In the genomic region with DNA sequence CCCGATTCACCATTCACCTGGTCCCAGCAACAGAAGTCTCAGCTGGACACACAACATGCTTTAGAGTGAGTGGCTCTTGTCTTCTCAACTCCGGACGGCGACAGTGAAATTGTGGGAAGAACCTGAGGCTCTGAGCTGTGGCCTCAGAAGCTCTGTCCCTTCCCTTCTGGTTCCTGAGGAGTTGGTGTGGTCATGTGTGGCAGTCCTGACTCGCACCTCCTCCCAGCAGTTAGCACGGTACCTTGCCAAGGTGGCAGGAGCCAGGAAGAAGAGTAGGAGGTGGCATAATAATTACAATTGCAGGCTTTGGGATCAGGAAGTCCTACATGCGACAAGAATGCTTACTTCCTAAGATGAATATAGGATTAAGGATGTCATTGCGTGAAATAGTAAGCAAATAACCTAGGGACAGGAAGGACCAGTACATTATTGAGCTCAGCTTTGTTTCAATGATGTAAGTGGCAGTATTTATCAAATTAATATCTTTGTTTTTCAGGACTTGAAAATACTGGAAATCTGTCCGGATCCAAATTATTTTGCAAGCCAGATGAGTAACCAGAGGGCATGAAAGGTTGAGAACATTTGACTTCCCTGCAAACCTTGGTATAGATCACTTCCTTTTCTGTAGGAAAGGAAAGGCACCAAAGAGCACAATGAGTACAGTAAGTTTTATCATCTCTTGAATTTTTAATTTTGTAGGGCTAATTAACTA, we compare ENCODE assay signal across 13 cellular contexts. TPM values are rescaled to one million over a fixed set of nuclear protein-coding genes. Genes with fewer than 3 reads are reported as not detected.
DNase-seq lines count a peak whose midpoint lies in the region; ATAC-seq, FAIRE-seq and TF ChIP-seq lines count a peak whose summit lies in the region.
"Had no signal": no experiment of that assay in that cellular context is flagged by ENCODE, and none has a peak within 500 bp of the region (broad histone marks: within the 10 kb centered on the region; RNA-seq: fewer than 3 reads in every experiment).

No MANE protein-coding gene starts in this region.

- CTCF ChIA-PET in A549 (lab: Yijun Ruan, JAX), result no interaction called here

- no peak overlapping the region for H2BK12ac ChIP-seq in H9 (ENCODE audit: insufficient read length, low read depth, low read length)

- H3K4me2 ChIP-seq in A549 (peak overlapping the region; percentile 4; the same call in 1 of the 3 replicates), H9 (ENCODE audit: insufficient read depth, insufficient read length, low read length) (no peak overlapping the region), keratinocyte (ENCODE audit: control insufficient read depth, extremely low read depth, insufficient read depth, low read depth, low read length) (peak overlapping the region; percentile 15)

- TF ChIP-seq POLR2A in A549 (IDR thresholded peaks at IDR 0.05; ENCODE audit: low read length), result no peak

- H3K4me1 ChIP-seq in A549 (peaks cover 13% of the 10 kb centered on the region; the same call in 2 of the 3 replicates), H9 (ENCODE audit: insufficient read depth, low read length) (no peaks in the 10 kb centered on the region; the same call in 1 of the 2 replicates), keratinocyte (ENCODE audit: control insufficient read depth, extremely low read depth, insufficient read depth, low read length) (peaks cover 12% of the 10 kb centered on the region)

- H3K79me2 ChIP-seq in H9 (ENCODE audit: insufficient read depth, low read length) (peaks cover 51% of the 10 kb centered on the region; the same call in 1 of the 2 replicates), keratinocyte (ENCODE audit: control insufficient read depth, insufficient read depth, low read length) (peaks cover 86% of the 10 kb centered on the region)

- no peak for FAIRE-seq in A549 (lab: Jason Lieb, UNC)
- no peak for FAIRE-seq in keratinocyte (lab: Jason Lieb, UNC)

- H3K9me1 ChIP-seq in keratinocyte (ENCODE audit: control insufficient read depth, extremely low read depth, insufficient read depth, low read length), result peaks cover 3% of the 10 kb centered on the region

- ATAC-seq in A549 (no peak), GM21619 (IDR thresholded peaks at IDR 0.05; ENCODE audit: unreplicated experiment) (no peak), GM18517 (IDR thresholded peaks at IDR 0.05; ENCODE audit: unreplicated experiment) (no peak)

- H2BK5ac ChIP-seq in H9 (ENCODE audit: insufficient read length, low read length), result no peak overlapping the region

- dilution Hi-C loops in keratinocyte (cut with MboI; ENCODE audit: extremely low pct_ligation_motif_present, low sequenced_read_pairs), result no loop called here

- DNase-seq in A549 (ENCODE audit: low read depth in 1 of 2, low spot score in 1 of 2) (no peak), H9 (no peak), keratinocyte (ENCODE audit: low read depth, low spot score) (no peak), 8988T (no peak), DMS114 treated with DMSO at 0.1 percent for 48 hours (lab: John Stamatoyannopoulos, UW; ENCODE audit: unreplicated experiment) (no peak)
- DNase-seq: activated CD8-positive, alpha-beta memory T cell treated with anti-CD3 and anti-CD28 coated beads, Interleukin-2, amount 50 U/mL, for 48 hours; central memory CD4-positive, alpha-beta T cell; Karpas-422; Peyer's patch had no signal

- H3K4me3 ChIP-seq in A549, result no peak overlapping the region
- no peak overlapping the region for H3K4me3 ChIP-seq in keratinocyte (ENCODE audit: control insufficient read depth in 2 of 3, extremely low read depth in 1 of 3, insufficient read depth in 2 of 3, low read depth in 1 of 3, low read length in 3 of 3)
- H3K4me3 ChIP-seq: Peyer's patch, tibial nerve had no signal

- whole genome bisulfite sequencing in A549 (ENCODE audit: missing lambda C conversion rate), result 90% methylated on average over 8 of the region's 9 CpGs
- WGBS in H9 (ENCODE audit: extremely low coverage, insufficient read length, low lambda C conversion rate), result no CpG with 5 or more reads among the region's 9 CpGs

- H4K8ac ChIP-seq in H9 (replicated peaks; ENCODE audit: insufficient read length, low read depth, low read length), result no peak overlapping the region

- H3K9ac ChIP-seq in H9 (ENCODE audit: extremely low read depth, insufficient read length, low read length) (no peak overlapping the region), keratinocyte (ENCODE audit: control insufficient read depth, extremely low read depth, insufficient read depth, low read length) (peak overlapping the region; percentile 20)

- H3K23ac ChIP-seq in H9 (ENCODE audit: insufficient read length, low read depth, low read length), result no peak overlapping the region

- H3K27me3 Mint-ChIP-seq in H9 (ENCODE audit: low read depth) (no peaks in the 10 kb centered on the region), brain (no peaks in the 10 kb centered on the region)

- no peak overlapping the region for H2BK20ac ChIP-seq in H9 (ENCODE audit: low read depth, low read length, poor library complexity, severe bottlenecking)

- H3K9me3 ChIP-seq in A549 (no peaks in the 10 kb centered on the region), H9 (ENCODE audit: control insufficient read depth, low read depth, low read length) (no peaks in the 10 kb centered on the region), keratinocyte (ENCODE audit: control insufficient read depth, low read depth, low read length) (no peaks in the 10 kb centered on the region)
- H3K9me3 ChIP-seq: Peyer's patch, tibial nerve had no signal

- H2BK120ac ChIP-seq in H9 (ENCODE audit: low read depth, low read length, poor library complexity, severe bottlenecking), result no peak overlapping the region

- H3K18ac ChIP-seq in H9 (ENCODE audit: insufficient read length, low read depth, low read length), result no peak overlapping the region

- H3K36me3 Mint-ChIP-seq in H9 (ENCODE audit: insufficient read depth in 1 of 3, low read depth in 3 of 3) (peaks cover 37 to 54% (median 47%) of the 10 kb centered on the region in 3 experiments; a peak in 6 of 7 replicates), brain (peaks cover 50% of the 10 kb centered on the region)

- POLR2A ChIA-PET in A549 (lab: Yijun Ruan, JAX), result interaction anchor here (1.9 kb wide), 1 partner anchor 21 kb away, joined by 5 read pairs; a partner anchor contains a TSS

- TF ChIP-seq RAD21 in A549 (conservative IDR thresholded peaks at IDR 0.05 in 1 of 2, IDR thresholded peaks at IDR 0.05 in 1 of 2), result no peak

- H2BK15ac ChIP-seq in H9 (ENCODE audit: low read depth, low read length), result no peak overlapping the region

- H3K4me3 Mint-ChIP-seq in H9, result no peak overlapping the region
- H3K4me3 Mint-ChIP-seq in brain, result no peak overlapping the region

- H3K36me3 ChIP-seq in keratinocyte (ENCODE audit: control insufficient read depth in 2 of 2, extremely low read depth in 1 of 2, insufficient read depth in 2 of 2, low read length in 2 of 2), result peaks cover 17 to 35% of the 10 kb centered on the region in 2 experiments

- H3K14ac ChIP-seq in H9 (ENCODE audit: insufficient read depth, low read length), result no peak overlapping the region

- H3K27me3 ChIP-seq in H9 (ENCODE audit: insufficient read depth, low read length) (no peaks in the 10 kb centered on the region), keratinocyte (ENCODE audit: control insufficient read depth, extremely low read depth, insufficient read depth, low read length) (no peaks in the 10 kb centered on the region)
- H3K27me3 ChIP-seq: Peyer's patch, tibial nerve had no signal

- H2AK5ac ChIP-seq in H9 (ENCODE audit: insufficient read length, low read length), result no peak overlapping the region

- peak overlapping the region; percentile 54 to 60; a peak in 4 of 6 replicates for H3K27ac ChIP-seq in A549
- H3K27ac ChIP-seq in H9 (ENCODE audit: insufficient read length, low read depth, low read length), result no peak overlapping the region
- H3K27ac ChIP-seq in keratinocyte (ENCODE audit: control insufficient read depth, insufficient read depth, low read length), result peak overlapping the region; percentile 88
- H3K27ac ChIP-seq: Peyer's patch had no signal

- no peak for TF ChIP-seq EP300 in A549 (IDR thresholded peaks at IDR 0.05)

- TF ChIP-seq CTCF in A549 (IDR thresholded peaks at IDR 0.05) (no peak), H9 (conservative IDR thresholded peaks at IDR 0.05) (no peak), brain (conservative IDR thresholded peaks at IDR 0.05) (no peak), keratinocyte (optimal IDR thresholded peaks at IDR 0.05 in 1 of 3, IDR thresholded peaks at IDR 0.05 in 1 of 3, conservative IDR thresholded peaks at IDR 0.05 in 1 of 3; ENCODE audit: extremely low read depth in 1 of 3, insufficient read depth in 2 of 3, low read length in 3 of 3) (no peak)

- H2AFZ ChIP-seq in H9 (ENCODE audit: low read length) (no peak overlapping the region), keratinocyte (ENCODE audit: control insufficient read depth, low read length) (no peak overlapping the region)

- H3K27ac Mint-ChIP-seq in H9 (peak overlapping the region in 2 of 3 experiments; percentile 58 to 84; a peak in 5 of 7 replicates), brain (peak overlapping the region in 3 of 5 experiments; percentile 18 to 55 (median 40))

- H3K9me3 Mint-ChIP-seq in H9 (no peaks in the 10 kb centered on the region), brain (peaks cover 0 to 3% (median 0%) of the 10 kb centered on the region in 5 experiments)

- no peaks in the 10 kb centered on the region for H3K23me2 ChIP-seq in H9 (ENCODE audit: insufficient read length, low read depth, low read length, poor library complexity, severe bottlenecking)

- no peak overlapping the region for H3K56ac ChIP-seq in H9 (ENCODE audit: insufficient read length, low read depth, low read length)

- peaks cover 5% of the 10 kb centered on the region for H4K20me1 ChIP-seq in H9 (ENCODE audit: control insufficient read depth, insufficient read depth, insufficient read length)
- H4K20me1 ChIP-seq in keratinocyte (ENCODE audit: control insufficient read depth, extremely low read depth, insufficient read depth, low read length), result peaks cover 23% of the 10 kb centered on the region

- H4K91ac ChIP-seq in H9 (ENCODE audit: insufficient read length, low read depth, low read length), result no peak overlapping the region

- H3T11ph ChIP-seq in H9 (ENCODE audit: low read length), result no peak overlapping the region

- H4K5ac ChIP-seq in H9 (ENCODE audit: insufficient read length, low read depth, low read length), result no peak overlapping the region

- H3K79me1 ChIP-seq in H9 (ENCODE audit: insufficient read depth, low read depth, low read length, poor library complexity, severe bottlenecking), result peaks cover 4% of the 10 kb centered on the region

- H3K4me1 Mint-ChIP-seq in H9, result peaks cover 29 to 35% of the 10 kb centered on the region in 2 experiments
- H3K4me1 Mint-ChIP-seq in brain, result peaks cover 13% of the 10 kb centered on the region

- no peak overlapping the region for H3K4ac ChIP-seq in H9 (ENCODE audit: low read depth, low read length)

RNA-seq across cellular contexts. Expression of a gene that starts 21.1 kb away (rescaled TPM):
- polyA plus RNA-seq in A549 (2011; rRNA removed) (87.3 and 93.5 TPM in 2 replicates), A549 (2017; fragmentation: RNase III; extraction: RNeasy Plus Mini Kit Qiagen cat#74134 plus additional on column Dnase treatment) (65.8 to 67.1 TPM (median 66.9 TPM) in 3 replicates), brain (ENCODE audit: insufficient read depth, low read depth, low replicate concordance) (51.1 TPM), keratinocyte (55.6 to 78.3 TPM (median 63.6 TPM) in 3 replicates)
- polyA plus RNA-seq in A549 (2012; cell fraction: cytosol; rRNA removed), result 50.1 and 56.0 TPM in 2 replicates
- 41.5 and 55.4 TPM in 2 replicates for polyA plus RNA-seq in A549 (2012; cell fraction: nucleus; rRNA removed)
- 67.3 and 77.0 TPM in 2 replicates for polyA minus RNA-seq in A549 (2011; rRNA and poly(A)+ RNA removed)
- 88.5 and 92.0 TPM in 2 replicates for total RNA-seq in H9 (2021)
- 82.8 TPM for polyA plus RNA-seq in keratinocyte (2011; ENCODE audit: low read depth)
- 71.7 and 78.1 TPM in 2 replicates for polyA plus RNA-seq in keratinocyte (2011; cell fraction: cytosol; rRNA removed)
- polyA plus RNA-seq in keratinocyte (2011; cell fraction: nucleus; rRNA removed), result 76.6 and 80.4 TPM in 2 replicates
- 33.1 and 44.3 TPM in 2 replicates for polyA plus RNA-seq in keratinocyte (2012; ENCODE audit: low replicate concordance)
- 57.8 to 72.4 TPM (median 67.0 TPM) in 3 replicates for polyA minus RNA-seq in keratinocyte
- 57.2 TPM for polyA minus RNA-seq in keratinocyte (2011; cell fraction: cytosol; rRNA and poly(A)+ RNA removed)
- polyA minus RNA-seq in keratinocyte (2011; cell fraction: nucleus; rRNA and poly(A)+ RNA removed), result 44.6 and 46.7 TPM in 2 replicates

RNA-seq across cellular contexts. Expression of a gene that starts 46.5 kb away (rescaled TPM):
- 4.5 and 5.7 TPM in 2 replicates for polyA plus RNA-seq in A549 (2011; rRNA removed)
- 5.0 and 5.9 TPM in 2 replicates for polyA plus RNA-seq in A549 (2012; cell fraction: cytosol; rRNA removed)
- 20.2 and 22.7 TPM in 2 replicates for polyA plus RNA-seq in A549 (2012; cell fraction: nucleus; rRNA removed)
- 6.7 to 7.0 TPM (median 6.8 TPM) in 3 replicates for polyA plus RNA-seq in A549 (2017; fragmentation: RNase III; extraction: RNeasy Plus Mini Kit Qiagen cat#74134 plus additional on column Dnase treatment)
- polyA minus RNA-seq in A549 (2011; rRNA and poly(A)+ RNA removed), result 19.1 and 23.8 TPM in 2 replicates
- 35.9 and 36.9 TPM in 2 replicates for total RNA-seq in H9 (2021)
- polyA plus RNA-seq in brain (ENCODE audit: insufficient read depth, low read depth, low replicate concordance), result 21.6 TPM
- 2.7 to 5.4 TPM (median 3.6 TPM) in 3 replicates for polyA plus RNA-seq in keratinocyte
- polyA plus RNA-seq in keratinocyte (2011; ENCODE audit: low read depth), result 11.6 TPM
- polyA plus RNA-seq in keratinocyte (2011; cell fraction: cytosol; rRNA removed), result 3.8 and 5.5 TPM in 2 replicates
- polyA plus RNA-seq in keratinocyte (2011; cell fraction: nucleus; rRNA removed), result 19.6 and 20.0 TPM in 2 replicates
- 7.5 and 9.8 TPM in 2 replicates for polyA plus RNA-seq in keratinocyte (2012; ENCODE audit: low replicate concordance)
- 9.4 to 20.6 TPM (median 12.9 TPM) in 3 replicates for polyA minus RNA-seq in keratinocyte
- polyA minus RNA-seq in keratinocyte (2011; cell fraction: cytosol; rRNA and poly(A)+ RNA removed), result 13.0 TPM
- 17.2 and 25.7 TPM in 2 replicates for polyA minus RNA-seq in keratinocyte (2011; cell fraction: nucleus; rRNA and poly(A)+ RNA removed)
